22 cellular contexts compared by ENCODE assay signal in genomic region chr1:36560621-36561364, GRCh38.
DNase-seq lines count a peak whose midpoint lies in the region; ATAC-seq and TF ChIP-seq lines count a peak whose summit lies in the region.
"Had no signal": no experiment of that assay in that cellular context is flagged by ENCODE, and none has a peak within 500 bp of the region (broad histone marks: within the 10 kb centered on the region; RNA-seq: fewer than 3 reads in every experiment).

No MANE protein-coding gene starts in this region.

- H3K4me3 ChIP-seq in WERI-Rb-1 (ENCODE audit: low read depth, low read length) (no peak overlapping the region), lower lobe of right lung (no peak overlapping the region), GM23248 (no peak overlapping the region)
- H3K4me3 ChIP-seq: K562, PC-9 had no signal

- no peaks in the 10 kb centered on the region for H3K9me2 ChIP-seq in GM23248 (ENCODE audit: insufficient read depth)

- in situ Hi-C loops in GM23248 (cut with MboI) = no loop called here

- H3K4me1 ChIP-seq in lower lobe of right lung (no peaks in the 10 kb centered on the region), GM23248 (ENCODE audit: insufficient read depth) (no peaks in the 10 kb centered on the region)
- H3K4me1 ChIP-seq: BE2C had no signal

- 40 to 41% methylated on average over 12 of the region's 12 CpGs for WGBS in GM23248 (ENCODE audit: low coverage in 1 of 2, low lambda C conversion rate in 2 of 2, missing lambda C conversion rate in 2 of 2), 2 experiments

- H3K27me3 ChIP-seq in WERI-Rb-1 (ENCODE audit: insufficient read depth, low read depth, severe bottlenecking) (no peaks in the 10 kb centered on the region), lower lobe of right lung (ENCODE audit: low read depth) (peaks cover 18% of the 10 kb centered on the region), GM23248 (replicated peaks; ENCODE audit: insufficient read depth) (no peaks in the 10 kb centered on the region; the same call in 1 of the 2 replicates)
- H3K27me3 ChIP-seq: BE2C had no signal

- TF ChIP-seq CTCF in WERI-Rb-1 (IDR thresholded peaks at IDR 0.05; ENCODE audit: low read depth, low read length) (no peak), lower lobe of right lung (IDR thresholded peaks at IDR 0.05) (no peak)

- ATAC-seq in lower lobe of right lung = no peak
- no peak for ATAC-seq in sciatic nerve
- ATAC-seq: K562 had no signal

- H3K9ac ChIP-seq in GM23248 = no peak overlapping the region

- H3K9me3 ChIP-seq in WERI-Rb-1 (ENCODE audit: severe bottlenecking) (no peaks in the 10 kb centered on the region), lower lobe of right lung (no peaks in the 10 kb centered on the region), GM23248 (ENCODE audit: low read depth) (no peaks in the 10 kb centered on the region)
- H3K9me3 ChIP-seq: BE2C had no signal

- H3K36me3 ChIP-seq in WERI-Rb-1 (peaks cover 17% of the 10 kb centered on the region), lower lobe of right lung (no peaks in the 10 kb centered on the region), GM23248 (ENCODE audit: low read depth) (no peaks in the 10 kb centered on the region)
- H3K36me3 ChIP-seq: BE2C had no signal

- peak; percentile 37 for DNase-seq in activated effector memory CD4-positive, alpha-beta T cell treated with anti-CD3 and anti-CD28 coated beads, Interleukin-2, amount 50 U/mL, for 16 hours
- no peak for DNase-seq in activated effector memory CD4-positive, alpha-beta T cell treated with Interleukin-2 at 50 U/mL for 16 hours
- DNase-seq in WERI-Rb-1 = no peak
- DNase-seq in lower lobe of right lung = peak; percentile 30
- peak; percentile 23 for DNase-seq in sciatic nerve (ENCODE audit: low spot score)
- no peak for DNase-seq in nucleus accumbens (lab: John Stamatoyannopoulos, UW)
- no peak for DNase-seq in GM23248
- DNase-seq in GM19240 (ENCODE audit: insufficient read length, low spot score) = no peak
- DNase-seq: 8988T, ACHN, BE2C, Calu3, DMS79 treated with DMSO at 0.1 percent for 48 hours, GF-D8, NCI-H1105 treated with DMSO at 0.1 percent for 48 hours, NCI-H146, NCI-H2029 treated with DMSO at 0.1 percent for 48 hours, NCI-H446 treated with DMSO at 0.1 percent for 48 hours, NCI-H526 treated with DMSO at 0.1 percent for 48 hours, PC-9, SHP77 had no signal

- no peak overlapping the region for H3K4me2 ChIP-seq in GM23248 (ENCODE audit: unreplicated experiment)
- H3K4me2 ChIP-seq: PC-9 had no signal

- H3F3A ChIP-seq in GM23248 (ENCODE audit: insufficient read depth) = no peaks in the 10 kb centered on the region

- no peaks in the 10 kb centered on the region for H3K79me2 ChIP-seq in GM23248 (ENCODE audit: insufficient read depth)

- no peak overlapping the region for H2AFZ ChIP-seq in GM23248
- H2AFZ ChIP-seq: PC-9 had no signal

- H3K27ac ChIP-seq in WERI-Rb-1 (peak overlapping the region; percentile 54), lower lobe of right lung (no peak overlapping the region), GM23248 (no peak overlapping the region)
- H3K27ac ChIP-seq: PC-9 had no signal

- intact Hi-C loops in lower lobe of right lung (cut with DNase I) (no loop called here), sciatic nerve (cut with DNase I) (no loop called here)

- no peaks in the 10 kb centered on the region for H4K20me1 ChIP-seq in GM23248 (ENCODE audit: insufficient read depth)

Comparison
In these comparisons a context has a peak if more than half of its experiments do, and no peak if none do; other contexts are left out.
1. DNase-seq: peak in activated effector memory CD4-positive, alpha-beta T cell treated with anti-CD3 and anti-CD28 coated beads, Interleukin-2, amount 50 U/mL, for 16 hours (single experiment), lower lobe of right lung (single experiment) and sciatic nerve (single experiment); none in activated effector memory CD4-positive, alpha-beta T cell treated with Interleukin-2 at 50 U/mL for 16 hours (single experiment), WERI-Rb-1 (single experiment), nucleus accumbens (0 of 56), GM23248 (single experiment) and GM19240 (single experiment).